Comparison of ENCODE assay signal across 17 cellular contexts in genomic region chr6:25012657-25013056, GRCh38.
DNase-seq lines count a peak whose midpoint lies in the region; ATAC-seq and TF ChIP-seq lines count a peak whose summit lies in the region.
"Had no signal": no experiment of that assay in that cellular context is flagged by ENCODE, and none has a peak within 500 bp of the region (broad histone marks: within the 10 kb centered on the region; RNA-seq: fewer than 3 reads in every experiment).

No MANE protein-coding gene starts in this region.

- no peak for TF ChIP-seq POLR2A in uterus (IDR thresholded peaks at IDR 0.05)

- ATAC-seq in activated CD8-positive, alpha-beta T cell treated with anti-CD3 and anti-CD28 coated beads for 36 hours, result peak; percentile 10
- ATAC-seq in activated CD8-positive, alpha-beta T cell treated with anti-CD3 and anti-CD28 coated beads, Interleukin-2, amount 10 ng/mL, durations not matched to agents 7 days and 5 days, result no peak
- ATAC-seq: activated CD8-positive, alpha-beta memory T cell treated with anti-CD3 and anti-CD28 coated beads, Interleukin-2, amount 10 ng/mL, durations not matched to agents 7 days and 5 days; foreskin keratinocyte; naive thymus-derived CD4-positive, alpha-beta T cell had no signal

- H3K9me3 Mint-ChIP-seq in activated CD8-positive, alpha-beta T cell treated with anti-CD3 and anti-CD28 coated beads for 36 hours, result no peaks in the 10 kb centered on the region
- no peaks in the 10 kb centered on the region for H3K9me3 Mint-ChIP-seq in activated CD8-positive, alpha-beta T cell treated with anti-CD3 and anti-CD28 coated beads, Interleukin-2, amount 10 ng/mL, durations not matched to agents 7 days and 5 days (ENCODE audit: insufficient read depth)
- H3K9me3 Mint-ChIP-seq: naive thymus-derived CD4-positive, alpha-beta T cell had no signal

- CTCF ChIA-PET in activated CD8-positive, alpha-beta T cell treated with anti-CD3 and anti-CD28 coated beads for 36 hours (lab: Charles Lee), result interaction anchor here (1.1 to 8.7 kb wide), 4 partner anchors 14 to 157 kb away, joined by 3 to 96 read pairs (median 41); no protein-coding TSS in a partner anchor
- CTCF ChIA-PET in activated CD8-positive, alpha-beta T cell treated with anti-CD3 and anti-CD28 coated beads, Interleukin-2, amount 10 ng/mL, durations not matched to agents 7 days and 5 days (lab: Charles Lee), result interaction anchor here (0.7 to 8.8 kb wide), 7 partner anchors 14 to 170 kb away, joined by 3 to 183 read pairs (median 87); partner anchors contain the start of gene RIPOR2

- TF ChIP-seq CTCF in activated CD8-positive, alpha-beta T cell treated with anti-CD3 and anti-CD28 coated beads for 36 hours (IDR thresholded peaks at IDR 0.05), result no peak
- no peak for TF ChIP-seq CTCF in epithelial cell of esophagus (IDR thresholded peaks at IDR 0.05; ENCODE audit: insufficient read depth, low read depth, low read length, missing control alignments)
- no peak for TF ChIP-seq CTCF in uterus (IDR thresholded peaks at IDR 0.05)

- H3K36me3 Mint-ChIP-seq in activated CD8-positive, alpha-beta T cell treated with anti-CD3 and anti-CD28 coated beads for 36 hours (ENCODE audit: low read depth), result no peaks in the 10 kb centered on the region
- H3K36me3 Mint-ChIP-seq in activated CD8-positive, alpha-beta T cell treated with anti-CD3 and anti-CD28 coated beads, Interleukin-2, amount 10 ng/mL, durations not matched to agents 7 days and 5 days (ENCODE audit: low read depth), result peaks cover 29% of the 10 kb centered on the region

- H3K36me3 ChIP-seq in uterus, result no peaks in the 10 kb centered on the region
- H3K36me3 ChIP-seq: HAP-1 had no signal

- H3K4me1 ChIP-seq in uterus, result no peaks in the 10 kb centered on the region

- H3K4me3 ChIP-seq in epithelial cell of esophagus (ENCODE audit: low read length), result no peak overlapping the region
- H3K4me3 ChIP-seq in uterus, result no peak overlapping the region
- H3K4me3 ChIP-seq: HAP-1 had no signal

- H3K9me3 ChIP-seq in uterus, result no peaks in the 10 kb centered on the region
- H3K9me3 ChIP-seq: HAP-1 had no signal

- no peaks in the 10 kb centered on the region for H3K27me3 ChIP-seq in uterus
- H3K27me3 ChIP-seq: foreskin keratinocyte had no signal

- peak overlapping the region; percentile 76 to 83 for H3K27ac ChIP-seq in uterus
- H3K27ac ChIP-seq: foreskin keratinocyte had no signal

- peaks cover 84% of the 10 kb centered on the region for H3K4me1 Mint-ChIP-seq in activated CD8-positive, alpha-beta T cell treated with anti-CD3 and anti-CD28 coated beads for 36 hours (ENCODE audit: low read depth)
- H3K4me1 Mint-ChIP-seq in activated CD8-positive, alpha-beta T cell treated with anti-CD3 and anti-CD28 coated beads, Interleukin-2, amount 10 ng/mL, durations not matched to agents 7 days and 5 days (ENCODE audit: low read depth), result peaks cover 78% of the 10 kb centered on the region

- POLR2A ChIA-PET in activated CD8-positive, alpha-beta T cell treated with anti-CD3 and anti-CD28 coated beads for 36 hours (lab: Charles Lee), result no interaction called here
- POLR2A ChIA-PET in activated CD8-positive, alpha-beta T cell treated with anti-CD3 and anti-CD28 coated beads, Interleukin-2, amount 10 ng/mL, durations not matched to agents 7 days and 5 days (lab: Charles Lee), result interaction anchor here (0.6 to 0.7 kb wide), 2 partner anchors 18 to 157 kb away, joined by 3 to 4 read pairs; no protein-coding TSS in a partner anchor

- peak overlapping the region; percentile 34 for H3K27ac Mint-ChIP-seq in activated CD8-positive, alpha-beta T cell treated with anti-CD3 and anti-CD28 coated beads for 36 hours
- H3K27ac Mint-ChIP-seq in activated CD8-positive, alpha-beta T cell treated with anti-CD3 and anti-CD28 coated beads, Interleukin-2, amount 10 ng/mL, durations not matched to agents 7 days and 5 days, result no peak overlapping the region

- DNase-seq in activated CD8-positive, alpha-beta T cell treated with anti-CD3 and anti-CD28 coated beads for 36 hours, result no peak
- DNase-seq in activated CD8-positive, alpha-beta T cell treated with anti-CD3 and anti-CD28 coated beads, Interleukin-2, amount 10 ng/mL, durations not matched to agents 7 days and 5 days, result no peak
- DNase-seq in NOMO-1 treated with DMSO at 0.1 percent for 48 hours (lab: John Stamatoyannopoulos, UW; ENCODE audit: unreplicated experiment) (peak; percentile 60), epithelial cell of esophagus (ENCODE audit: low read depth) (peak; percentile 66), uterus (no peak), NCI-H2081 (lab: John Stamatoyannopoulos, UW) (no peak), NCI-H82 treated with DMSO at 0.1 percent for 48 hours (lab: John Stamatoyannopoulos, UW; ENCODE audit: unreplicated experiment) (no peak), SIG-M5 (lab: John Stamatoyannopoulos, UW) (no peak)
- DNase-seq: activated CD8-positive, alpha-beta memory T cell treated with anti-CD3 and anti-CD28 coated beads, Interleukin-2, amount 10 ng/mL, durations not matched to agents 7 days and 5 days; foreskin keratinocyte; GDM1; kidney glomerular epithelial cell; naive thymus-derived CD4-positive, alpha-beta T cell; stimulated activated CD4-positive, alpha-beta T cell treated with anti-CD3 and anti-CD28 coated beads, Interleukin-12 subunit alpha, Interleukin-12 subunit beta, amount 100 ng/mL, for 4 hours; stimulated activated CD8-positive, alpha-beta memory T cell treated with anti-CD3 and anti-CD28 coated beads, Interleukin-4, amount 100 ng/mL, for 48 hours; T-helper 2 cell had no signal

- intact Hi-C loops in activated CD8-positive, alpha-beta T cell treated with anti-CD3 and anti-CD28 coated beads for 36 hours (cut with micrococcal nuclease), result no loop called here
- intact Hi-C loops in uterus (cut with DNase I; ENCODE audit: low total_unique reads), result no loop called here

- no peaks in the 10 kb centered on the region for H3K27me3 Mint-ChIP-seq in activated CD8-positive, alpha-beta T cell treated with anti-CD3 and anti-CD28 coated beads for 36 hours
- no peaks in the 10 kb centered on the region for H3K27me3 Mint-ChIP-seq in activated CD8-positive, alpha-beta T cell treated with anti-CD3 and anti-CD28 coated beads, Interleukin-2, amount 10 ng/mL, durations not matched to agents 7 days and 5 days (ENCODE audit: low read depth)
- H3K27me3 Mint-ChIP-seq: activated CD8-positive, alpha-beta memory T cell treated with anti-CD3 and anti-CD28 coated beads, Interleukin-2, amount 10 ng/mL, durations not matched to agents 7 days and 5 days; naive thymus-derived CD4-positive, alpha-beta T cell had no signal

- no peak overlapping the region for H3K4me3 Mint-ChIP-seq in activated CD8-positive, alpha-beta T cell treated with anti-CD3 and anti-CD28 coated beads for 36 hours
- no peak overlapping the region for H3K4me3 Mint-ChIP-seq in activated CD8-positive, alpha-beta T cell treated with anti-CD3 and anti-CD28 coated beads, Interleukin-2, amount 10 ng/mL, durations not matched to agents 7 days and 5 days
- H3K4me3 Mint-ChIP-seq: activated CD8-positive, alpha-beta memory T cell treated with anti-CD3 and anti-CD28 coated beads, Interleukin-2, amount 10 ng/mL, durations not matched to agents 7 days and 5 days; naive thymus-derived CD4-positive, alpha-beta T cell had no signal

Comparison
In these comparisons a context has a peak if more than half of its experiments do, and no peak if none do; other contexts are left out.
1. DNase-seq: peak in NOMO-1 treated with DMSO at 0.1 percent for 48 hours (single experiment) and epithelial cell of esophagus (single experiment); none in activated CD8-positive, alpha-beta T cell treated with anti-CD3 and anti-CD28 coated beads for 36 hours (single experiment), activated CD8-positive, alpha-beta T cell treated with anti-CD3 and anti-CD28 coated beads, Interleukin-2, amount 10 ng/mL, durations not matched to agents 7 days and 5 days (single experiment), uterus (0 of 2), NCI-H2081 (0 of 2), NCI-H82 treated with DMSO at 0.1 percent for 48 hours (single experiment) and SIG-M5 (single experiment).